Comparison of ENCODE assay signal across 9 cellular contexts in the genomic region with DNA sequence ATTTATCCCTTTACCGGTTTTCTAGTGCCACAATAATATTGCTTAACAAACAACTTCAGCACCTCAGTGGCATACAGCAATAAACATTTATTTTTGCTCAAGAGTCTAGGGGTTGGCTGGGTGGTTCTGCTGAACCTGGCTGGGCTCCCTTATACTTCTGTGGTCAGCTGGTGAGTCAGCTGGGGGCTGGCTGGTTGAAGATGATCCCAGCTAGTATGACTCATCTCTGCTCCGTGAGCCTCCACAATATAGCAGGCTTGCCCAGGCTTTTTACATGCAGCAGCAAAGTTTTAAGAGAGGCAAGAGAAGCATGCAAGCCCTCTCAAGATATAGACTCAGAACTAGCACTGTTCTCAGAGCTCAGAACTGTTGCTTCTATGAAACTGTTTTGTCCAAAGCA.
DNase-seq lines count a peak whose midpoint lies in the region; ATAC-seq and TF ChIP-seq lines count a peak whose summit lies in the region.
"Had no signal": no experiment of that assay in that cellular context is flagged by ENCODE, and none has a peak within 500 bp of the region (broad histone marks: within the 10 kb centered on the region; RNA-seq: fewer than 3 reads in every experiment).

No MANE protein-coding gene starts in this region.

- no peak overlapping the region for H3K27ac ChIP-seq in HEK293 (ENCODE audit: extremely low read depth, low read depth, low read length)
- peak overlapping the region; percentile 25; the same call in 1 of the 2 replicates for H3K27ac ChIP-seq in MM.1S (ENCODE audit: low read length)
- no peak overlapping the region for H3K27ac ChIP-seq in testis

- peak overlapping the region; percentile 24 for H2AFZ ChIP-seq in MM.1S (ENCODE audit: low read length)

- in situ Hi-C loops in astrocyte of the spinal cord (cut with HindIII; ENCODE audit: low sequenced_read_pairs): no loop called here

- no peak overlapping the region for H3K4me3 Mint-ChIP-seq in activated CD4-positive, alpha-beta T cell treated with anti-CD3 and anti-CD28 coated beads for 36 hours
- H3K4me3 Mint-ChIP-seq in nephron progenitor cell: no peak overlapping the region
- H3K4me3 Mint-ChIP-seq: CD4-positive, CD25-positive, alpha-beta regulatory T cell had no signal

- no peaks in the 10 kb centered on the region for H3K79me2 ChIP-seq in MM.1S (ENCODE audit: low read length)

- H3K4me1 ChIP-seq in HEK293 (ENCODE audit: control insufficient read depth, insufficient read depth, low read length): 0 out of 2 replicates have a peak, but pooled peaks cover 3% of the 10 kb centered on the region
- H3K4me1 ChIP-seq in MM.1S (ENCODE audit: low read length): peaks cover 19% of the 10 kb centered on the region
- peaks cover 7% of the 10 kb centered on the region for H3K4me1 ChIP-seq in testis

- TF ChIP-seq CTCF in HEK293 (tag by site-specific recombination; IDR thresholded peaks at IDR 0.05): no peak
- TF ChIP-seq CTCF in MM.1S (IDR thresholded peaks at IDR 0.05; ENCODE audit: low read length): no peak
- TF ChIP-seq CTCF in astrocyte of the spinal cord (IDR thresholded peaks at IDR 0.05; ENCODE audit: low read depth, low read length): no peak
- TF ChIP-seq CTCF in testis (IDR thresholded peaks at IDR 0.05): no peak
- TF ChIP-seq CTCF in nephron progenitor cell (IDR thresholded peaks at IDR 0.05): no peak

- H3K36me3 Mint-ChIP-seq in activated CD4-positive, alpha-beta T cell treated with anti-CD3 and anti-CD28 coated beads for 36 hours (ENCODE audit: low read depth): no peaks in the 10 kb centered on the region
- no peaks in the 10 kb centered on the region for H3K36me3 Mint-ChIP-seq in nephron progenitor cell (ENCODE audit: low read depth)
- H3K36me3 Mint-ChIP-seq: CD4-positive, CD25-positive, alpha-beta regulatory T cell had no signal

- H3K36me3 ChIP-seq in HEK293 (ENCODE audit: control insufficient read depth in 2 of 2, insufficient read depth in 1 of 2, low read length in 2 of 2): no peaks in the 10 kb centered on the region
- H3K36me3 ChIP-seq in MM.1S (replicated peaks; ENCODE audit: insufficient read depth, low read length): no peaks in the 10 kb centered on the region
- no peaks in the 10 kb centered on the region for H3K36me3 ChIP-seq in testis (ENCODE audit: low read depth, missing control alignments)

- DNase-seq in activated CD4-positive, alpha-beta T cell treated with anti-CD3 and anti-CD28 coated beads for 36 hours: peak; percentile 53
- DNase-seq in activated CD4-positive, alpha-beta T cell treated with anti-CD3 and anti-CD28 coated beads, Interleukin-2, amount 50 U/mL, for 4 hours: no peak
- DNase-seq in MM.1S (peak; percentile 72), astrocyte of the spinal cord (ENCODE audit: low read depth, low spot score) (peak; percentile 97), left kidney (ENCODE audit: low read depth, low spot score) (peak; percentile 31), testis (peak; percentile 79), nephron progenitor cell (no peak)
- DNase-seq: CD4-positive, CD25-positive, alpha-beta regulatory T cell had no signal

- H3K4me2 ChIP-seq in MM.1S (ENCODE audit: low read depth, low read length): peak overlapping the region; percentile 21; the same call in 1 of the 2 replicates

- intact Hi-C loops in activated CD4-positive, alpha-beta T cell treated with anti-CD3 and anti-CD28 coated beads for 36 hours (cut with DNase I, micrococcal nuclease): no loop called here
- intact Hi-C loops in testis (cut with DNase I; ENCODE audit: low total_unique reads): no loop called here

- H3K9me2 ChIP-seq in MM.1S (replicated peaks; ENCODE audit: insufficient read depth, low read length): no peaks in the 10 kb centered on the region

- H4K20me1 ChIP-seq in MM.1S (ENCODE audit: insufficient read depth, low read length): no peaks in the 10 kb centered on the region

- CTCF ChIA-PET in activated CD4-positive, alpha-beta T cell treated with anti-CD3 and anti-CD28 coated beads for 36 hours (lab: Charles Lee): interaction anchor here (1.0 to 1.3 kb wide), 2 partner anchors 206 to 208 kb away, joined by 3 to 5 read pairs; no protein-coding TSS in a partner anchor
- CTCF ChIA-PET in HEK293 (lab: Yijun Ruan, JAX): interaction anchor here (0.6 to 1.3 kb wide), 3 partner anchors 79 to 514 kb away, joined by 3 to 5 read pairs (median 3); no protein-coding TSS in a partner anchor

- no peak for TF ChIP-seq POLR2A in testis (IDR thresholded peaks at IDR 0.05)

- 47 to 52% methylated on average over 2 of the region's 2 CpGs for WGBS in testis, 2 donors

- H3K27ac Mint-ChIP-seq in activated CD4-positive, alpha-beta T cell treated with anti-CD3 and anti-CD28 coated beads for 36 hours: no peak overlapping the region
- no peak overlapping the region for H3K27ac Mint-ChIP-seq in nephron progenitor cell
- H3K27ac Mint-ChIP-seq: CD4-positive, CD25-positive, alpha-beta regulatory T cell had no signal

- peaks cover 11% of the 10 kb centered on the region for H3K9me3 Mint-ChIP-seq in activated CD4-positive, alpha-beta T cell treated with anti-CD3 and anti-CD28 coated beads for 36 hours (ENCODE audit: low read depth)
- H3K9me3 Mint-ChIP-seq in nephron progenitor cell: peaks cover 19% of the 10 kb centered on the region

- H3K9ac ChIP-seq in MM.1S (ENCODE audit: low read length): no peak overlapping the region

- POLR2A ChIA-PET in activated CD4-positive, alpha-beta T cell treated with anti-CD3 and anti-CD28 coated beads for 36 hours (lab: Charles Lee): no interaction called here
- POLR2A ChIA-PET in HEK293 (lab: Yijun Ruan, JAX): no interaction called here

- no peaks in the 10 kb centered on the region for H3F3A ChIP-seq in MM.1S (ENCODE audit: insufficient read depth, low read length)

- no peaks in the 10 kb centered on the region for H3K4me1 Mint-ChIP-seq in activated CD4-positive, alpha-beta T cell treated with anti-CD3 and anti-CD28 coated beads for 36 hours
- peaks cover 28% of the 10 kb centered on the region for H3K4me1 Mint-ChIP-seq in nephron progenitor cell
- H3K4me1 Mint-ChIP-seq: CD4-positive, CD25-positive, alpha-beta regulatory T cell had no signal

- no peaks in the 10 kb centered on the region for H3K27me3 ChIP-seq in MM.1S (replicated peaks; ENCODE audit: insufficient read depth, low read length)
- H3K27me3 ChIP-seq in testis: no peaks in the 10 kb centered on the region

- ATAC-seq in activated CD4-positive, alpha-beta T cell treated with anti-CD3 and anti-CD28 coated beads for 36 hours: peak; percentile 87

- no peak overlapping the region for H3K4me3 ChIP-seq in HEK293 (ENCODE audit: low read depth, low read length)
- no peak overlapping the region for H3K4me3 ChIP-seq in MM.1S (ENCODE audit: low read length)
- H3K4me3 ChIP-seq in astrocyte of the spinal cord (ENCODE audit: low read depth, low read length): no peak overlapping the region
- H3K4me3 ChIP-seq in testis: no peak overlapping the region

- no peaks in the 10 kb centered on the region for H3K9me3 ChIP-seq in HEK293 (ENCODE audit: control insufficient read depth, insufficient read depth, low read depth, low read length)
- no peaks in the 10 kb centered on the region for H3K9me3 ChIP-seq in MM.1S (replicated peaks; ENCODE audit: insufficient read depth, low read length)
- H3K9me3 ChIP-seq in testis: no peaks in the 10 kb centered on the region

- no peaks in the 10 kb centered on the region for H3K27me3 Mint-ChIP-seq in activated CD4-positive, alpha-beta T cell treated with anti-CD3 and anti-CD28 coated beads for 36 hours
- no peaks in the 10 kb centered on the region for H3K27me3 Mint-ChIP-seq in nephron progenitor cell (ENCODE audit: low read depth, poor library complexity)
- H3K27me3 Mint-ChIP-seq: CD4-positive, CD25-positive, alpha-beta regulatory T cell had no signal

TF ChIP-seq in HEK293, 187 proteins besides CTCF, POLR2A, EP300 and RAD21 (continues in another document):
- TF ChIP-seq ZNF184 (tag by site-specific recombination; IDR thresholded peaks at IDR 0.05): peak; percentile 66; the same call in 1 of the 2 replicates
- TF ChIP-seq ZNF16 (tag by site-specific recombination; IDR thresholded peaks at IDR 0.05; ENCODE audit: low read depth): 0 out of 2 replicates have a peak, but pooled peaks have one; percentile 53
- TF ChIP-seq, protein P1, sequence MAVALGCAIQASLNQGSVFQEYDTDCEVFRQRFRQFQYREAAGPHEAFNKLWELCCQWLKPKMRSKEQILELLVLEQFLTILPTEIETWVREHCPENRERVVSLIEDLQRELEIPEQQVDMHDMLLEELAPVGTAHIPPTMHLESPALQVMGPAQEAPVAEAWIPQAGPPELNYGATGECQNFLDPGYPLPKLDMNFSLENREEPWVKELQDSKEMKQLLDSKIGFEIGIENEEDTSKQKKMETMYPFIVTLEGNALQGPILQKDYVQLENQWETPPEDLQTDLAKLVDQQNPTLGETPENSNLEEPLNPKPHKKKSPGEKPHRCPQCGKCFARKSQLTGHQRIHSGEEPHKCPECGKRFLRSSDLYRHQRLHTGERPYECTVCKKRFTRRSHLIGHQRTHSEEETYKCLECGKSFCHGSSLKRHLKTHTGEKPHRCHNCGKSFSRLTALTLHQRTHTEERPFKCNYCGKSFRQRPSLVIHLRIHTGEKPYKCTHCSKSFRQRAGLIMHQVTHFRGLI (tag by site-specific recombination; IDR thresholded peaks at IDR 0.05): peak; percentile 85
- TF ChIP-seq ZNF660 (tag by site-specific recombination; IDR thresholded peaks at IDR 0.05): peak; percentile 76
- no peak for TF ChIP-seq PRDM1 (tag by site-specific recombination; IDR thresholded peaks at IDR 0.05)
- TF ChIP-seq SCRT2 (tag by site-specific recombination; IDR thresholded peaks at IDR 0.05): peak; percentile 71
- TF ChIP-seq SALL2 (tag by site-specific recombination; IDR thresholded peaks at IDR 0.05; ENCODE audit: borderline replicate concordance): no peak
- TF ChIP-seq ZNF394 (tag by site-specific recombination; IDR thresholded peaks at IDR 0.05; ENCODE audit: borderline replicate concordance): peak; percentile 14; the same call in 1 of the 2 replicates
- TF ChIP-seq PRDM6 (tag by site-specific recombination; IDR thresholded peaks at IDR 0.05): no peak
- TF ChIP-seq SP7 (tag by site-specific recombination; IDR thresholded peaks at IDR 0.05): peak; percentile 42; the same call in 1 of the 2 replicates

Comparison
In these comparisons a context has a peak if more than half of its experiments do, and no peak if none do; other contexts are left out.
1. DNase-seq: peak in activated CD4-positive, alpha-beta T cell treated with anti-CD3 and anti-CD28 coated beads for 36 hours (single experiment), MM.1S (single experiment), astrocyte of the spinal cord (single experiment), left kidney (single experiment) and testis (single experiment); none in activated CD4-positive, alpha-beta T cell treated with anti-CD3 and anti-CD28 coated beads, Interleukin-2, amount 50 U/mL, for 4 hours (0 of 2) and nephron progenitor cell (single experiment).